ENCODE assay signal across 8 cellular contexts in the genomic region with DNA sequence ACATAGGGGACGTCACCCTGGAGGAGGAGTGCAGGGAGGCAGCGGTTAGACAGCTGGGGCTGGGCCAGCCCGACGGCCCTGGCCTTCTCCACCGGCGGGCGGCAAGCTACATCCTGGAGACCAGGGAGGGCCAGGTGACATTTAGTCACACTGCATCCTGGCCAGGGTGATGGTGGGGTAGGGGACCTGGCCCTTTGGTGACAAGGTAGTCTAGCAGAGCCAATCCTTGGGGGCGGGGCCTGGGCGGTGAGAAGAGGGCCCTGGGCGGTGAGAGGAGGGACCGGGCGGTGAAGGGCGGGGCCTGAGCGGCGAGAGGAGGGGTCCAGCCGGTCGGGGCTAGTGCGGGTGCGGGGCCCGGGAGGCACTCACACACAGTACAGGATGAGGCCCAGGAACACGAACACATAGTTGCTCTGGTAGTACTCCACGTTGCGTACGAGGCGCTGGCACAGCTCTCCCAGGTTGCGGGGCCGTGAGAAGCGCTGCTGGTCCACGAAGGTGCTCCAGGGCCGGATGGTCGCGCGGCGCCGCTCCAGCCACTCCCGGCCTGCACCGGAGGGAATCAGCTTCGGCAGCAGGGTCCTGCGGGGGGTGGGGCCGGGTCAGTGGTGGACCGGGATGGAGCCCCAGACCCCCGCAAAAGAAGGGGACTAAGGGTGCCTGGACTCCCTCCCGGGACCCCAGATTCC. TPM values are rescaled to one million over a fixed set of nuclear protein-coding genes. Genes with fewer than 3 reads are reported as not detected.
DNase-seq lines count a peak whose midpoint lies in the region; ATAC-seq and TF ChIP-seq lines count a peak whose summit lies in the region.

No MANE protein-coding gene starts in this region.

- peak overlapping the region; percentile 92 to 96 (median 94) for H3K4me3 Mint-ChIP-seq in CD8-positive, alpha-beta memory T cell
- H3K4me3 Mint-ChIP-seq in T-cell = peak overlapping the region; percentile 81 to 92 (median 84)

- H3K27ac ChIP-seq in CD8-positive, alpha-beta memory T cell (ENCODE audit: low read depth, low read length) = peak overlapping the region; percentile 86
- peak overlapping the region in 4 of 5 donors; percentile 68 to 93 (median 79) for H3K27ac ChIP-seq in adrenal gland
- peak overlapping the region; percentile 66 to 94 (median 89) for H3K27ac ChIP-seq in heart right ventricle
- peak overlapping the region; percentile 82 to 90 for H3K27ac ChIP-seq in prostate gland

- peak overlapping the region; percentile 82 to 98 (median 94) for H3K27ac Mint-ChIP-seq in CD8-positive, alpha-beta memory T cell
- H3K27ac Mint-ChIP-seq in T-cell = peak overlapping the region; percentile 85 to 90

- CTCF ChIA-PET in CD8-positive, alpha-beta memory T cell (lab: Charles Lee) = interaction anchor here (0.8 to 5.0 kb wide), 7 partner anchors 10 to 133 kb away, joined by 3 to 32 read pairs (median 3); partner anchors contain the start of gene RPS19
- CTCF ChIA-PET in T-cell (lab: Charles Lee) = interaction anchor here in 1 of 2 donors (0.5 to 1.5 kb wide), 3 partner anchors 83 to 1181 kb away, joined by 3 read pairs; partner anchors contain the start of gene RAB4B

- TF ChIP-seq CTCF in adrenal gland (IDR thresholded peaks at IDR 0.05) (no peak), heart right ventricle (IDR thresholded peaks at IDR 0.05) (no peak), prostate gland (IDR thresholded peaks at IDR 0.05) (no peak)

- peaks cover 16% of the 10 kb centered on the region for H3K4me1 ChIP-seq in CD8-positive, alpha-beta memory T cell (ENCODE audit: insufficient read depth, low read length)
- H3K4me1 ChIP-seq in adrenal gland (replicated peaks in 1 of 2) = peaks cover 7 to 14% of the 10 kb centered on the region in 2 donors
- peaks cover 6 to 34% (median 21%) of the 10 kb centered on the region in 9 donors for H3K4me1 ChIP-seq in heart right ventricle
- peaks cover 4% of the 10 kb centered on the region for H3K4me1 ChIP-seq in prostate gland (replicated peaks)

- H3K4me1 Mint-ChIP-seq in CD8-positive, alpha-beta memory T cell = peaks cover 17 to 22% (median 21%) of the 10 kb centered on the region in 3 donors
- peaks cover 18 to 20% (median 18%) of the 10 kb centered on the region in 3 donors for H3K4me1 Mint-ChIP-seq in T-cell

- no peaks in the 10 kb centered on the region for H3K36me3 ChIP-seq in CD8-positive, alpha-beta memory T cell (ENCODE audit: insufficient read depth, low read length)
- peaks cover 0 to 3% of the 10 kb centered on the region in 2 donors for H3K36me3 ChIP-seq in adrenal gland (replicated peaks in 1 of 2)
- peaks cover 0 to 28% (median 0%) of the 10 kb centered on the region in 9 donors for H3K36me3 ChIP-seq in heart right ventricle
- no peaks in the 10 kb centered on the region for H3K36me3 ChIP-seq in prostate gland

- H3K27me3 Mint-ChIP-seq in CD8-positive, alpha-beta memory T cell = no peaks in the 10 kb centered on the region
- no peaks in the 10 kb centered on the region for H3K27me3 Mint-ChIP-seq in T-cell

- H3K9me3 ChIP-seq in CD8-positive, alpha-beta memory T cell (ENCODE audit: low read length) = no peaks in the 10 kb centered on the region
- H3K9me3 ChIP-seq in adrenal gland (replicated peaks in 1 of 3) (no peaks in the 10 kb centered on the region), heart right ventricle (no peaks in the 10 kb centered on the region), prostate gland (no peaks in the 10 kb centered on the region)

- peaks cover 0 to 35% (median 2%) of the 10 kb centered on the region in 3 donors for H3K36me3 Mint-ChIP-seq in CD8-positive, alpha-beta memory T cell
- peaks cover 9% of the 10 kb centered on the region for H3K36me3 Mint-ChIP-seq in T-cell

- H3K4me3 ChIP-seq in CD8-positive, alpha-beta memory T cell (ENCODE audit: low read length) = peak overlapping the region; percentile 92
- peak overlapping the region; percentile 41 to 95 (median 53) for H3K4me3 ChIP-seq in adrenal gland
- H3K4me3 ChIP-seq in heart right ventricle = peak overlapping the region; percentile 57 to 100 (median 96)
- H3K4me3 ChIP-seq in prostate gland = peak overlapping the region; percentile 58 to 70

- DNase-seq in CD8-positive, alpha-beta memory T cell = peak; percentile 65 to 88 (median 76)
- peak; percentile 30 for DNase-seq in MV-4-11 (lab: John Stamatoyannopoulos, UW)
- peak; percentile 55 to 84 (median 74) for DNase-seq in T-cell
- peak; percentile 67 to 90 (median 83) for DNase-seq in adrenal gland
- DNase-seq in heart right ventricle = peak; percentile 85 to 86
- peak; percentile 87 for DNase-seq in prostate gland (ENCODE audit: low spot score)
- DNase-seq in ureter (ENCODE audit: low spot score) = peak; percentile 89

- POLR2A ChIA-PET in CD8-positive, alpha-beta memory T cell (lab: Charles Lee) = interaction anchor here (0.6 to 3.6 kb wide), 7 partner anchors 13 to 118 kb away, joined by 3 to 20 read pairs (median 4); partner anchors contain the start of genes RPS19 and ZNF574
- POLR2A ChIA-PET in T-cell (lab: Charles Lee) = interaction anchor here (0.6 to 0.8 kb wide), 2 partner anchors 35 to 99 kb away, joined by 3 read pairs; partner anchors contain the start of gene RPS19 (in 1 of the 2)

- ATAC-seq in GM21526 (IDR thresholded peaks at IDR 0.05; ENCODE audit: low FRiP score, unreplicated experiment) = peak; percentile 41
- peak; percentile 59 to 74 (median 64) for ATAC-seq in T-cell (replicated peaks in 1 of 4)
- peak; percentile 67 to 84 (median 80) for ATAC-seq in heart right ventricle

- peaks cover 0 to 2% (median 0%) of the 10 kb centered on the region in 5 donors for H3K9me3 Mint-ChIP-seq in CD8-positive, alpha-beta memory T cell
- no peaks in the 10 kb centered on the region for H3K9me3 Mint-ChIP-seq in T-cell

- 0 to 2% (median 1%) methylated on average over 17 to 43 of the region's 43 CpGs for WGBS in adrenal gland, 4 donors
- WGBS in heart right ventricle, 2 donors = 0 to 2% methylated on average over 43 of the region's 43 CpGs
- WGBS in prostate gland = 3% methylated on average over 37 of the region's 43 CpGs

- intact Hi-C loops in adrenal gland (cut with DNase I) (loop anchor here in 1 of 2 donors (10.0 kb wide), 1 partner anchor 84 kb away; the partner anchor contains the start of gene CD79A), heart right ventricle (cut with DNase I) (loop anchor here in 7 of 10 donors (5.0 kb wide), 3 partner anchors 76 to 96 kb away; partner anchors contain the start of genes RPS19 (in 3 of the 7) and ARHGEF1 (in 2 of the 7)), prostate gland (cut with DNase I) (loop anchor here (5.0 kb wide), 1 partner anchor 96 kb away; the partner anchor contains the start of gene RPS19)

- no peaks in the 10 kb centered on the region for H3K27me3 ChIP-seq in CD8-positive, alpha-beta memory T cell (ENCODE audit: insufficient read depth, low read length, poor library complexity, severe bottlenecking)
- H3K27me3 ChIP-seq in adrenal gland (no peaks in the 10 kb centered on the region), heart right ventricle (no peaks in the 10 kb centered on the region), prostate gland (replicated peaks; ENCODE audit: insufficient read depth) (no peaks in the 10 kb centered on the region)

- TF ChIP-seq POLR2A in adrenal gland (IDR thresholded peaks at IDR 0.05) (peak; percentile 31 to 50), prostate gland (IDR thresholded peaks at IDR 0.05) (peak; percentile 84)

RNA-seq across cellular contexts. Expression of gene RABAC1, which starts 0.6 kb away (rescaled TPM):
- total RNA-seq in CD8-positive, alpha-beta memory T cell = 10 to 100 TPM; 74.7 to 83.3 TPM
- 220 TPM for polyA plus RNA-seq in CD8-positive, alpha-beta memory T cell
- total RNA-seq in T-cell = 100 to 1,000 TPM in 4 of 5 donors, 10 to 100 TPM in 1; 67.0 to 143 (median 131) TPM
- 100 to 1,000 TPM; 136 to 397 (median 183) TPM for total RNA-seq in adrenal gland
- polyA plus RNA-seq in adrenal gland = 100 to 1,000 TPM in 2 of 3 donors, 10 to 100 TPM in 1; 17.9 to 303 (median 174) TPM
- 100 to 1,000 TPM in 1 of 10 donors, 10 to 100 TPM in 9; 34.5 to 117 (median 46.9) TPM for total RNA-seq in heart right ventricle
- polyA plus RNA-seq in heart right ventricle = 100 to 1,000 TPM; 104 to 270 TPM
- total RNA-seq in prostate gland = 100 to 1,000 TPM; 153 to 168 TPM
- 87.1 TPM for total RNA-seq in ureter

RNA-seq across cellular contexts. Expression of gene ERFL, which starts 30.3 kb away (rescaled TPM):
- 1 to 10 TPM; 1.3 to 1.4 TPM for total RNA-seq in CD8-positive, alpha-beta memory T cell
- not detected for polyA plus RNA-seq in CD8-positive, alpha-beta memory T cell
- total RNA-seq in T-cell = 1 to 10 TPM; 5.9 to 8.5 (median 6.3) TPM
- total RNA-seq in adrenal gland = not detected
- under 1 TPM in 1 of 3 donors, not detected in 2; 0.10 TPM for polyA plus RNA-seq in adrenal gland
- total RNA-seq in heart right ventricle = under 1 TPM in 3 of 10 donors, not detected in 7; 0.12 to 0.17 (median 0.13) TPM
- under 1 TPM; 0.04 to 0.22 TPM for polyA plus RNA-seq in heart right ventricle
- 1 to 10 TPM in 1 of 2 donors, under 1 TPM in 1; 0.36 to 1.9 TPM for total RNA-seq in prostate gland
- total RNA-seq in ureter = 0.36 TPM

RNA-seq across cellular contexts. Expression of gene ATP1A3, which starts 35.5 kb away (rescaled TPM):
- total RNA-seq in CD8-positive, alpha-beta memory T cell = 1 to 10 TPM; 1.9 to 4.1 TPM
- polyA plus RNA-seq in CD8-positive, alpha-beta memory T cell = 8.2 TPM
- 10 to 100 TPM in 1 of 5 donors, 1 to 10 TPM in 4; 4.3 to 14.4 (median 6.3) TPM for total RNA-seq in T-cell
- 10 to 100 TPM in 2 of 8 donors, 1 to 10 TPM in 2, under 1 TPM in 3, not detected in 1; 0.11 to 35.0 (median 1.3) TPM for total RNA-seq in adrenal gland
- polyA plus RNA-seq in adrenal gland = 10 to 100 TPM in 1 of 3 donors, 1 to 10 TPM in 2; 4.1 to 14.2 (median 10.0) TPM
- 100 to 1,000 TPM; 245 to 419 (median 347) TPM for total RNA-seq in heart right ventricle
- polyA plus RNA-seq in heart right ventricle = 10 to 100 TPM; 38.0 to 87.1 TPM
- total RNA-seq in prostate gland = 1 to 10 TPM in 1 of 2 donors, under 1 TPM in 1; 0.27 to 3.7 TPM
- total RNA-seq in ureter = 0.52 TPM

Comparison
In these comparisons a context has a peak if more than half of its experiments do, and no peak if none do; other contexts are left out.
1. Peak in every context shown above with its lines: DNase-seq, ATAC-seq, H3K4me3 ChIP-seq and H3K27ac ChIP-seq.
2. DNase-seq: peak in every context shown above with its lines; median percentile 89 in ureter; 87 in prostate gland; 86 in heart right ventricle; 83 in adrenal gland; 76 in CD8-positive, alpha-beta memory T cell; 74 in T-cell; 30 in MV-4-11.
3. RNA of gene ATP1A3, which starts 35.5 kb away (total RNA-seq): 245 to 419 TPM in heart right ventricle; 4.3 to 14.4 TPM in T-cell, 1.9 to 4.1 TPM in CD8-positive, alpha-beta memory T cell, 0.27 to 3.7 TPM in prostate gland, 0.11 to 35.0 TPM in adrenal gland and 0.52 TPM in ureter (single experiment); every median in the first group is over 4 times any median in the second.